Comparison of ENCODE assay signal across 10 cellular contexts in genomic region chr5:150645070-150645700, GRCh38.
DNase-seq lines count a peak whose midpoint lies in the region; ATAC-seq and FAIRE-seq lines count a peak whose summit lies in the region.
"Had no signal": no experiment of that assay in that cellular context is flagged by ENCODE, and none has a peak within 500 bp of the region (broad histone marks: within the 10 kb centered on the region; RNA-seq: fewer than 3 reads in every experiment).

No MANE protein-coding gene starts in this region.

- H3K27ac ChIP-seq in caudate nucleus (ENCODE audit: low read depth, low read length): peak overlapping the region; percentile 55
- H3K27ac ChIP-seq: HL-60 had no signal

- no peak for ATAC-seq in HG03442 (IDR thresholded peaks at IDR 0.05; ENCODE audit: unreplicated experiment)

- DNase-seq in NCI-H82 (lab: John Stamatoyannopoulos, UW): peak; percentile 46
- no peak for DNase-seq in NCI-H82 treated with DMSO at 0.1 percent for 48 hours (lab: John Stamatoyannopoulos, UW; ENCODE audit: unreplicated experiment)
- DNase-seq in caudate nucleus (lab: John Stamatoyannopoulos, UW): peak in 1 of 61 donors; percentile 54
- peak; percentile 65 for DNase-seq in medulla oblongata (ENCODE audit: extremely low spot score)
- peak; percentile 53 for DNase-seq in urothelium cell line (ENCODE audit: low spot score)
- DNase-seq in SIG-M5 (lab: John Stamatoyannopoulos, UW): no peak
- DNase-seq in SKM-1 (lab: John Stamatoyannopoulos, UW; ENCODE audit: unreplicated experiment): no peak

- FAIRE-seq in urothelium cell line (lab: Jason Lieb, UNC): peak; percentile 46
- FAIRE-seq: bronchial epithelial cell had no signal

Comparison
In these comparisons a context has a peak if more than half of its experiments do, and no peak if none do; other contexts are left out.
1. DNase-seq: peak in NCI-H82 (single experiment), medulla oblongata (single experiment) and urothelium cell line (single experiment); none in NCI-H82 treated with DMSO at 0.1 percent for 48 hours (single experiment), SIG-M5 (single experiment) and SKM-1 (single experiment).